ENCODE assay signal across 29 cellular contexts in the genomic region with DNA sequence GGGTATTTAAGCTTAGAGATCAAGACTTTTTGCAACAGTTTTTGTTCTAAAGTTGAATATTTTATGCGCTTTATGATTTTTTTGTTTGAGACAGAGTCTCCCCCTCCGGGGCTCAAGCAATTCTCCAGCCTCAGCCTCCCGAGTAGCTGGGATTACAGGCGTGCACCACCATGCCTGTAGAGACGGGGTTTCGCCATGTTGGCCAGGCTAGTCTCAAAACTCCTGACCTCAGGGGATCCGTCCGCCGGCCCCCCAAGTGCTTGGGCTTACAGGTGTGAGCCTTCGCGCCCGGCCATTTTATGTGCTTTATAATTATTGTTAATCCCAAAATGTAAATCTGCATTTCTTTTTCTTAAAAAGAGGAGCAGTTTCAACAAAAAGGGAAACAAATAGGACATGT. TPM values are rescaled to one million over a fixed set of nuclear protein-coding genes. Genes with fewer than 3 reads are reported as not detected.
"Had no signal": no experiment of that assay in that cellular context is flagged by ENCODE, and none has a peak within 500 bp of the region (broad histone marks: within the 10 kb centered on the region; RNA-seq: fewer than 3 reads in every experiment).

No MANE protein-coding gene starts in this region.

- H3K4me3 ChIP-seq: stomach, suprapubic skin, thoracic aorta, thyroid gland, tibial artery, tibial nerve, transverse colon, upper lobe of left lung, upper lobe of right lung, uterus, vagina had no signal

- ATAC-seq: stimulated activated effector memory CD8-positive, alpha-beta T cell treated with anti-CD3 and anti-CD28 coated beads, Interleukin-12 subunit alpha, Interleukin-12 subunit beta, amount 100 ng/mL, for 72 hours; stimulated activated memory B cell treated with anti-CD40 and anti-IgM and Interleukin-4, amounts not matched to agents 10 μg/mL and 1 μg/mL and 100 μg/mL, for 72 hours; stimulated activated naive B cell treated with anti-CD40 and anti-IgM and Interleukin-4, amounts not matched to agents 10 μg/mL and 1 μg/mL and 100 μg/mL, for 72 hours; stimulated activated naive CD8-positive, alpha-beta T cell treated with anti-CD3 and anti-CD28 coated beads, Interleukin-15, amount 100 ng/mL, for 72 hours; stimulated activated naive CD8-positive, alpha-beta T cell treated with anti-CD3 and anti-CD28 coated beads, Interleukin-15, Interleukin-2, amounts not matched to agents 100 U/mL and 50 U/mL, for 24 hours; upper lobe of right lung had no signal

- H3K9me3 ChIP-seq: stomach, suprapubic skin, thoracic aorta, thyroid gland, tibial artery, tibial nerve, transverse colon, upper lobe of left lung, upper lobe of right lung, uterus, vagina had no signal

- H3K27me3 ChIP-seq: thyroid gland, tibial artery, upper lobe of left lung, uterus, vagina had no signal

- FAIRE-seq: urothelium cell line had no signal

- H3K36me3 ChIP-seq: stomach, suprapubic skin, thoracic aorta, thyroid gland, tibial artery, tibial nerve, transverse colon, upper lobe of left lung, upper lobe of right lung, uterus, vagina had no signal

- H3K27ac ChIP-seq: stomach, suprapubic skin, thoracic aorta, thyroid gland, tibial artery, tibial nerve, transverse colon, upper lobe of left lung, upper lobe of right lung, uterus, vagina had no signal

- DNase-seq: stimulated activated CD4-positive, alpha-beta T cell treated with anti-CD3 and anti-CD28 coated beads, Interleukin-2, amount 100 ng/mL, for 24 hours; stimulated activated CD4-positive, alpha-beta T cell treated with anti-CD3 and anti-CD28 coated beads, Interleukin-2, amount 100 ng/mL, for 48 hours; stimulated activated CD4-positive, alpha-beta T cell treated with anti-CD3 and anti-CD28 coated beads, Interleukin-4, amount 100 ng/mL, for 1 hour; stimulated activated CD4-positive, alpha-beta T cell treated with anti-CD3 and anti-CD28 coated beads, Interleukin-4, amount 100 ng/mL, for 24 hours; stimulated activated CD4-positive, alpha-beta T cell treated with anti-CD3 and anti-CD28 coated beads, Interleukin-4, amount 100 ng/mL, for 4 hours; stimulated activated CD8-positive, alpha-beta memory T cell treated with anti-CD3 and anti-CD28 coated beads, Interleukin-4, amount 100 ng/mL, for 48 hours; stimulated activated naive B cell treated with anti-CD40 and anti-IgM and Interleukin-4, amounts not matched to agents 10 μg/mL and 1 μg/mL and 100 μg/mL, for 72 hours; stimulated activated naive CD4-positive, alpha-beta T cell; stimulated activated naive CD4-positive, alpha-beta T cell treated with Interleukin-2 at 50 U/mL for 16 hours; stimulated activated naive CD8-positive, alpha-beta T cell treated with anti-CD3 and anti-CD28 coated beads, Interleukin-15, amount 100 ng/mL, for 72 hours; stimulated activated naive CD8-positive, alpha-beta T cell treated with anti-CD3 and anti-CD28 coated beads, Interleukin-15, Interleukin-2, amounts not matched to agents 100 U/mL and 50 U/mL, for 24 hours; stomach; substantia nigra; thyroid gland; tibial artery; transverse colon; upper lobe of right lung; uterus had no signal

- H3K4me1 ChIP-seq: stomach, suprapubic skin, thyroid gland, tibial artery, tibial nerve, transverse colon, upper lobe of left lung, upper lobe of right lung, uterus, vagina had no signal

RNA-seq across cellular contexts. Expression of gene TBR1, which starts 29.0 kb away (rescaled TPM):
- total RNA-seq: stomach, subcutaneous adipose tissue, suprapubic skin, thoracic aorta, tibial nerve, transverse colon, upper lobe of left lung, upper lobe of right lung, ureter, uterus, vagina had no signal
- polyA plus RNA-seq: stomach, urinary bladder had no signal
